Comparison of ENCODE assay signal across 8 cellular contexts in genomic region chrX:107741318-107741813, GRCh38. TPM values are rescaled to one million over a fixed set of nuclear protein-coding genes. Genes with fewer than 3 reads are reported as not detected.
DNase-seq lines count a peak whose midpoint lies in the region; ATAC-seq and TF ChIP-seq lines count a peak whose summit lies in the region.

No MANE protein-coding gene starts in this region.

- TF ChIP-seq POLR2A in upper lobe of left lung (IDR thresholded peaks at IDR 0.05) = no peak

- H3K4me1 ChIP-seq in BLaER1 = peaks cover 18% of the 10 kb centered on the region
- peaks cover 16 to 25% of the 10 kb centered on the region in 2 donors for H3K4me1 ChIP-seq in left lung
- peaks cover 31 to 48% (median 40%) of the 10 kb centered on the region in 4 donors for H3K4me1 ChIP-seq in upper lobe of left lung

- H3K27me3 ChIP-seq in BLaER1 (peaks cover 97% of the 10 kb centered on the region), left lung (no peaks in the 10 kb centered on the region), upper lobe of left lung (no peaks in the 10 kb centered on the region)

- no peak for TF ChIP-seq CTCF in VCaP (conservative IDR thresholded peaks at IDR 0.05)
- TF ChIP-seq CTCF in left lung (IDR thresholded peaks at IDR 0.05) = no peak
- no peak for TF ChIP-seq CTCF in upper lobe of left lung (IDR thresholded peaks at IDR 0.05)

- no peak for DNase-seq in left lung
- DNase-seq in upper lobe of left lung = peak in 1 of 2 donors; percentile 30
- no peak for DNase-seq in NCI-H1092 (lab: John Stamatoyannopoulos, UW)
- no peak for DNase-seq in NCI-H2081 treated with DMSO at 0.1 percent for 48 hours (lab: John Stamatoyannopoulos, UW)
- no peak for DNase-seq in HuH-7.5 (ENCODE audit: low spot score)

- H3K9ac ChIP-seq in BLaER1 = no peak overlapping the region

- H3K36me3 ChIP-seq in BLaER1 = no peaks in the 10 kb centered on the region
- no peaks in the 10 kb centered on the region for H3K36me3 ChIP-seq in left lung
- H3K36me3 ChIP-seq in upper lobe of left lung = no peaks in the 10 kb centered on the region

- intact Hi-C loops in left lung (cut with DNase I) = no loop called here

- ATAC-seq in GM21576 (IDR thresholded peaks at IDR 0.05; ENCODE audit: unreplicated experiment) = peak; percentile 16
- ATAC-seq in left lung = no peak
- ATAC-seq in upper lobe of left lung (ENCODE audit: low FRiP score in 2 of 2) = no peak

- TF ChIP-seq EP300 in upper lobe of left lung (IDR thresholded peaks at IDR 0.05) = no peak

- H3K9me3 ChIP-seq in BLaER1 = no peaks in the 10 kb centered on the region
- H3K9me3 ChIP-seq in left lung = no peaks in the 10 kb centered on the region
- H3K9me3 ChIP-seq in upper lobe of left lung = no peaks in the 10 kb centered on the region

- H3K4me2 ChIP-seq in BLaER1 = peak overlapping the region; percentile 66

- 0 to 63% methylated on average over 1 to 7 of the region's 7 CpGs for WGBS in upper lobe of left lung, 2 donors

- peak overlapping the region; percentile 64; the same call in 1 of the 2 replicates for H3K27ac ChIP-seq in BLaER1
- peak overlapping the region; percentile 67 for H3K27ac ChIP-seq in VCaP
- H3K27ac ChIP-seq in left lung = peak overlapping the region; percentile 73 to 84
- peak overlapping the region; percentile 77 to 92 (median 88) for H3K27ac ChIP-seq in upper lobe of left lung

- H3K4me3 ChIP-seq in BLaER1 (0 out of 2 replicates have a peak overlapping the region, but pooled peaks have one; percentile 25), left lung (no peak overlapping the region), upper lobe of left lung (peak overlapping the region in 1 of 4 donors; percentile 8)

- no peaks in the 10 kb centered on the region; the same call in 1 of the 2 replicates for H4K20me1 ChIP-seq in BLaER1

RNA-seq across cellular contexts. Expression of gene TSC22D3, which starts 34.2 kb away (rescaled TPM):
- total RNA-seq in left lung (100 to 1,000 TPM; 137 to 156 TPM), upper lobe of left lung (1,000 to 10,000 TPM in 1 of 6 donors, 100 to 1,000 TPM in 5; 309 to 1,061 (median 406) TPM)

RNA-seq across cellular contexts. Expression of gene NCBP2L, which starts 36.2 kb away (rescaled TPM):
- not detected for total RNA-seq in left lung
- 1 to 10 TPM in 1 of 6 donors, under 1 TPM in 2, not detected in 3; 0.13 to 2.0 (median 0.33) TPM for total RNA-seq in upper lobe of left lung
